ENCODE assay signal across 10 cellular contexts in the genomic region with DNA sequence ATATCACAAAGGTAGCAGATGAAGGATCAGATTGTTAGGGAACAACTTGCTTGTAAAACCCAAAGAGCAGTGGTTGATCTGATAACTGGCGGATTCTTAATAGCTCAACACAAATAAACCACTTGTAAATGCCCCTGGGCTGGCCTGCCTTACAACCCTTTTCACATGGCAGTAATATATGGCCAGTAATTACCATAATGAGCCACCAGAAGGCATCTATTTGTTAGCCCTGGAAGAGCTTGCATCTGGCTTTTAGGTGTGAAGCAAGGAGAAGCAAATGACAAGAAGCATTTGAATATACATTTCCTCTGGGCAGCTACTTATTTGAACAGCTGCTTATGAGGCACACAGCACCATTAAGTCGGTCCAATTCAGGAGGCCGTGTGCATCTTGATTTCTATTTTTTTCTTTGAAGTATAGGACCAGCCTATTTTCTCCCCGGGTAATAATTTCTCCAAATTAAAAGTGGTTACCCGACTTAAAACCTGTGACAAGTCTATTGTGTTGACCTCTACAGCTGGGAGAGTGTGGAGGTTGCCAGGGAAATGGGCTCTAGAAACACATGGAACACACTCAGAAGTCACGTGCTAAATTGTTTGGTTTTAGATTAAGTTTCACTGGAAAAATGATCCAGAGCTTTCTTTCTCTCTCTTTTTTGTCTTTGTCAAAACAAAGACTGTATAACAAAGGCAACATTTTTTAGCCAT.
DNase-seq lines count a peak whose midpoint lies in the region; ATAC-seq and TF ChIP-seq lines count a peak whose summit lies in the region.
"Had no signal": no experiment of that assay in that cellular context is flagged by ENCODE, and none has a peak within 500 bp of the region (broad histone marks: within the 10 kb centered on the region; RNA-seq: fewer than 3 reads in every experiment).

No MANE protein-coding gene starts in this region.

- no peak overlapping the region for H3K9ac ChIP-seq in fibroblast of lung (ENCODE audit: insufficient read depth, low read length)

- no peak for ATAC-seq in GM18520 (IDR thresholded peaks at IDR 0.05; ENCODE audit: unreplicated experiment)

- no peak overlapping the region for H3K4me2 ChIP-seq in fibroblast of lung (ENCODE audit: extremely low read depth, insufficient read depth, low read length)

- H3K79me2 ChIP-seq in fibroblast of lung (ENCODE audit: control insufficient read depth, insufficient read depth, low read length) = no peaks in the 10 kb centered on the region

- no peaks in the 10 kb centered on the region for H3K36me3 ChIP-seq in fibroblast of lung (ENCODE audit: control insufficient read depth, insufficient read depth, low read length)
- H3K36me3 ChIP-seq: neutrophil had no signal

- no peak overlapping the region for H3K4me3 ChIP-seq in fibroblast of lung (replicated peaks in 1 of 4; ENCODE audit: control extremely low read depth in 1 of 4, insufficient read depth in 1 of 4, low read depth in 3 of 4, low read length in 4 of 4)

- H3K9me3 ChIP-seq in fibroblast of lung (ENCODE audit: control insufficient read depth, insufficient read depth, low read depth, low read length) = no peaks in the 10 kb centered on the region
- H3K9me3 ChIP-seq: neutrophil had no signal

- no peaks in the 10 kb centered on the region for H3K27me3 ChIP-seq in fibroblast of lung (ENCODE audit: control insufficient read depth, insufficient read depth, low read length)

- TF ChIP-seq CTCF in C4-2B (conservative IDR thresholded peaks at IDR 0.05) (peak; percentile 79), LNCAP (IDR thresholded peaks at IDR 0.05) (peak; percentile 60), fibroblast of lung (conservative IDR thresholded peaks at IDR 0.05 in 1 of 2, IDR thresholded peaks at IDR 0.05 in 1 of 2; ENCODE audit: low read depth in 1 of 2, low read length in 2 of 2) (peak in 1 of 2 donors; percentile 8)

- DNase-seq in NCI-H82 (lab: John Stamatoyannopoulos, UW) (peak; percentile 86), fibroblast of lung (ENCODE audit: low read depth in 2 of 2) (peak; percentile 0 to 1), inferior parietal cortex (ENCODE audit: extremely low spot score) (no peak), HuH-7.5 (ENCODE audit: low spot score) (no peak), mesenteric fat pad (ENCODE audit: low spot score) (no peak)
- DNase-seq: central memory CD4-positive, alpha-beta T cell had no signal

- H2AFZ ChIP-seq in fibroblast of lung (ENCODE audit: low read length) = no peak overlapping the region

- H3K4me1 ChIP-seq in fibroblast of lung (ENCODE audit: control insufficient read depth, extremely low read depth, insufficient read depth, low read length) = no peaks in the 10 kb centered on the region

- H3K27ac ChIP-seq in C4-2B (no peak overlapping the region), fibroblast of lung (ENCODE audit: insufficient read depth, low read length) (no peak overlapping the region)
- H3K27ac ChIP-seq: neutrophil had no signal

- no peaks in the 10 kb centered on the region for H4K20me1 ChIP-seq in fibroblast of lung (ENCODE audit: control insufficient read depth, extremely low read depth, insufficient read depth, low read length)

Comparison
In these comparisons a context has a peak if more than half of its experiments do, and no peak if none do; other contexts are left out.
1. DNase-seq: peak in NCI-H82 (single experiment) and fibroblast of lung (2 of 2); none in inferior parietal cortex (single experiment), HuH-7.5 (single experiment) and mesenteric fat pad (single experiment).